8 cellular contexts compared by ENCODE assay signal in genomic region chr6:12011276-12012112, GRCh38. TPM values are rescaled to one million over a fixed set of nuclear protein-coding genes. Genes with fewer than 3 reads are reported as not detected.
DNase-seq lines count a peak whose midpoint lies in the region; ATAC-seq, FAIRE-seq and TF ChIP-seq lines count a peak whose summit lies in the region.

No MANE protein-coding gene starts in this region.

- intact Hi-C loops in kidney (cut with DNase I), result no loop called here

- TF ChIP-seq CTCF in kidney (IDR thresholded peaks at IDR 0.05; ENCODE audit: borderline replicate concordance, extremely low read depth, insufficient read depth), result no peak

- DNase-seq in AML-193 (lab: John Stamatoyannopoulos, UW), result peak; percentile 96
- DNase-seq in NCI-H446 (lab: John Stamatoyannopoulos, UW), result peak; percentile 87 to 95
- DNase-seq in activated CD4-positive, CD25-positive, alpha-beta regulatory T cell treated with anti-CD3 and anti-CD28 coated beads, Interleukin-2, amount 50 U/mL, for 16 hours (ENCODE audit: low read depth, low spot score), result peak; percentile 87
- DNase-seq in caudate nucleus (lab: John Stamatoyannopoulos, UW), result peak in 60 of 61 donors; percentile 50 to 95 (median 88)
- peak; percentile 100 for DNase-seq in kidney
- peak; percentile 92 to 96 for DNase-seq in stimulated activated CD4-positive, alpha-beta T cell treated with anti-CD3 and anti-CD28 coated beads, Interleukin-1b, Interleukin-23, amount 100 ng/mL, for 1 hour (ENCODE audit: low read depth in 2 of 2)

- H3K4me3 ChIP-seq in kidney (ENCODE audit: low read length in 2 of 2), result no peak overlapping the region

- FAIRE-seq in kidney (lab: Jason Lieb, UNC), result no peak

- H3K36me3 ChIP-seq in kidney (ENCODE audit: control insufficient read depth in 1 of 2, insufficient read depth in 2 of 2, low read length in 2 of 2), result no peaks in the 10 kb centered on the region

- H3K27ac ChIP-seq in caudate nucleus (ENCODE audit: low read depth, low read length), result peak overlapping the region; percentile 62
- peak overlapping the region in 1 of 2 donors; percentile 35 for H3K27ac ChIP-seq in kidney (ENCODE audit: low read depth in 2 of 2, low read length in 2 of 2)

- H3K9ac ChIP-seq in kidney (ENCODE audit: low read length in 2 of 2), result no peak overlapping the region

- H3K4me1 ChIP-seq in kidney (ENCODE audit: control insufficient read depth in 1 of 2, insufficient read depth in 1 of 2, low read depth in 1 of 2, low read length in 2 of 2), result peaks cover 17% of the 10 kb centered on the region in 2 donors

- peak; percentile 56 for ATAC-seq in GM19035 (IDR thresholded peaks at IDR 0.05; ENCODE audit: unreplicated experiment)
- peak; percentile 62 for ATAC-seq in HG03280 (IDR thresholded peaks at IDR 0.05; ENCODE audit: unreplicated experiment)

- no peaks in the 10 kb centered on the region for H3K9me3 ChIP-seq in kidney (ENCODE audit: control insufficient read depth in 1 of 2, low read length in 2 of 2)

RNA-seq across cellular contexts. Expression of gene HIVEP1, which starts 0.6 kb away (rescaled TPM):
- 30.4 TPM for total RNA-seq in kidney
- polyA plus RNA-seq in kidney (ENCODE audit: insufficient read depth, low read depth, low replicate concordance), result 3.6 TPM
